ENCODE assay signal across 13 cellular contexts in genomic region chr15:64110945-64111678, GRCh38. TPM values are rescaled to one million over a fixed set of nuclear protein-coding genes. Genes with fewer than 3 reads are reported as not detected.
DNase-seq lines count a peak whose midpoint lies in the region; ATAC-seq and TF ChIP-seq lines count a peak whose summit lies in the region.
"Had no signal": no experiment of that assay in that cellular context is flagged by ENCODE, and none has a peak within 500 bp of the region (broad histone marks: within the 10 kb centered on the region; RNA-seq: fewer than 3 reads in every experiment).

No MANE protein-coding gene starts in this region.

- H3K4me3 ChIP-seq in psoas muscle: no peak overlapping the region
- H3K4me3 ChIP-seq: K562 had no signal

- H3K4me3 Mint-ChIP-seq in central memory CD8-positive, alpha-beta T cell: peak overlapping the region; percentile 5

- H3K27me3 Mint-ChIP-seq in central memory CD8-positive, alpha-beta T cell: no peaks in the 10 kb centered on the region

- in situ Hi-C loops in GM13977 (cut with MboI; ENCODE audit: low pct_unique_long_range_greater_than_20kb, low sequenced_read_pairs, unreplicated experiment): no loop called here

- TF ChIP-seq CTCF in GM13977 (IDR thresholded peaks at IDR 0.05; ENCODE audit: extremely low read depth, insufficient read depth, missing control alignments) (no peak), psoas muscle (IDR thresholded peaks at IDR 0.05) (no peak)

- H3K9me3 ChIP-seq in psoas muscle: no peaks in the 10 kb centered on the region

- peaks cover 58% of the 10 kb centered on the region for H3K4me1 ChIP-seq in psoas muscle

- 83 to 85% (median 85%) methylated on average over 3 of the region's 3 CpGs for WGBS in psoas muscle, 3 donors

- intact Hi-C loops in psoas muscle (cut with DNase I): no loop called here

- peak; percentile 35 for ATAC-seq in HG02798 (IDR thresholded peaks at IDR 0.05; ENCODE audit: poor library complexity, unreplicated experiment)
- peak; percentile 70 for ATAC-seq in central memory CD8-positive, alpha-beta T cell (replicated peaks; ENCODE audit: extremely low read depth, poor library complexity, severe bottlenecking)
- no peak for ATAC-seq in psoas muscle
- no peak for ATAC-seq in GM21576 (IDR thresholded peaks at IDR 0.05; ENCODE audit: unreplicated experiment)
- ATAC-seq: sciatic nerve had no signal

- peak overlapping the region; percentile 65 for H3K27ac ChIP-seq in psoas muscle

- no peaks in the 10 kb centered on the region for H3K9me3 Mint-ChIP-seq in central memory CD8-positive, alpha-beta T cell

- H3K4me1 Mint-ChIP-seq in central memory CD8-positive, alpha-beta T cell: peaks cover 46% of the 10 kb centered on the region

- H3K36me3 Mint-ChIP-seq in central memory CD8-positive, alpha-beta T cell (ENCODE audit: insufficient read depth): peaks cover 35% of the 10 kb centered on the region

- peaks cover 5 to 43% of the 10 kb centered on the region in 2 donors for H3K36me3 ChIP-seq in psoas muscle (ENCODE audit: insufficient read depth in 1 of 2, low read depth in 1 of 2)

- H3K27me3 ChIP-seq in psoas muscle (ENCODE audit: insufficient read depth in 3 of 3, low read length in 2 of 3): no peaks in the 10 kb centered on the region

- peak overlapping the region; percentile 44 for H3K27ac Mint-ChIP-seq in central memory CD8-positive, alpha-beta T cell (ENCODE audit: low read depth)

- DNase-seq in GM13977 (ENCODE audit: low spot score) (peak; percentile 26), psoas muscle (no peak), NCI-H510A treated with DMSO at 0.1 percent for 48 hours (lab: John Stamatoyannopoulos, UW) (no peak), NCI-H2171 treated with DMSO at 0.1 percent for 48 hours (lab: John Stamatoyannopoulos, UW) (no peak)
- no peak for DNase-seq in central memory CD8-positive, alpha-beta T cell (ENCODE audit: low spot score in 2 of 2)
- DNase-seq: activated effector memory CD4-positive, alpha-beta T cell treated with Interleukin-2 at 50 U/mL for 16 hours; DMS79 treated with DMSO at 0.1 percent for 48 hours; head of caudate nucleus; NCI-H2171 had no signal

RNA-seq across cellular contexts. Expression of gene SNX1, which starts 15.3 kb away (rescaled TPM):
- 100 to 1,000 TPM in 1 of 4 donors, 10 to 100 TPM in 3; 36.4 to 102 (median 49.3) TPM for total RNA-seq in psoas muscle
- 10 to 100 TPM; 59.6 to 64.4 (median 63.2) TPM for polyA plus RNA-seq in psoas muscle

RNA-seq across cellular contexts. Expression of gene CIAO2A, which starts 17.5 kb away (rescaled TPM):
- 10 to 100 TPM; 24.0 to 80.8 (median 34.5) TPM for total RNA-seq in psoas muscle
- polyA plus RNA-seq in psoas muscle: 100 to 1,000 TPM in 1 of 3 donors, 10 to 100 TPM in 2; 73.5 to 109 (median 79.2) TPM

RNA-seq across cellular contexts. Expression of gene SNX22, which starts 40.4 kb away (rescaled TPM):
- total RNA-seq in psoas muscle: under 1 TPM; 0.08 to 0.17 (median 0.16) TPM
- polyA plus RNA-seq in psoas muscle: under 1 TPM; 0.06 to 0.31 (median 0.23) TPM

RNA-seq across cellular contexts. Expression of gene PPIB, which starts 51.7 kb away (rescaled TPM):
- total RNA-seq in psoas muscle: 10 to 100 TPM; 40.8 to 61.1 (median 50.1) TPM
- 100 to 1,000 TPM in 1 of 3 donors, 10 to 100 TPM in 2; 38.0 to 160 (median 79.6) TPM for polyA plus RNA-seq in psoas muscle

Comparison
In these comparisons a context has a peak if more than half of its experiments do, and no peak if none do; other contexts are left out.
1. ATAC-seq: peak in HG02798 (single experiment) and central memory CD8-positive, alpha-beta T cell (single experiment); none in psoas muscle (0 of 4) and GM21576 (single experiment).